In the genomic region with DNA sequence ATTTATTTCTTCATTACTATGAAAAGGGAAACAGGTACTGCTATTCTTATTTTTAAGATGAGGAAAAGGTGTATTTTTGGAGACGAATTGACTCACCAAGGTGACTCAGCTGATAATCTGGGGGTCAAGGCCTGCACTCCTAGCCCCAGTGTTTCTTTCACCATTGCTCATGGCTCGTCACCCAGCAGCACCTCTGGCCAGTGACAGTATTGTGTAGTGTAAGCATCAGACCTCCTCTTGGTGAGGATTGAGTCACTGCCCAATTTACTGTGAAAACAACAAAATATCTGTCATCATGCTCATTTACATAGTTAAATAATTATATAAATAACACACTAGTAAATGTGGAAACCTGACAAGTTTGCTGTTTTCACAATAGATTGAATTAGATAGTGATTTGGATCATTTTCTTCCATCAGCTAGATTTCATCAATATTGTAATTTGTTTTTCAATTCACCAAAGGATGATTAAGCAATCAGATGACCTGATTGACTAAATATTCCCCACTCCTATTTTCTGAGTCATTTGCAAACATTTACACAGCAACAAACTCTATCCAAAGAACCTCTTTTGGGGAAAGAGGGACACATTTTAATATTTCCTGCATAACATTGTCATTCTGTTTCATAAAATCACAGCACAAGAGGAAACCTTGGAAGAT, we compare ENCODE assay signal across 1 cellular context.
TF ChIP-seq lines count a peak whose summit lies in the region.

No MANE protein-coding gene starts in this region.

TF ChIP-seq in liver, 16 proteins besides CTCF, POLR2A, EP300 and RAD21 (continued from another document):
- TF ChIP-seq, protein P1, sequence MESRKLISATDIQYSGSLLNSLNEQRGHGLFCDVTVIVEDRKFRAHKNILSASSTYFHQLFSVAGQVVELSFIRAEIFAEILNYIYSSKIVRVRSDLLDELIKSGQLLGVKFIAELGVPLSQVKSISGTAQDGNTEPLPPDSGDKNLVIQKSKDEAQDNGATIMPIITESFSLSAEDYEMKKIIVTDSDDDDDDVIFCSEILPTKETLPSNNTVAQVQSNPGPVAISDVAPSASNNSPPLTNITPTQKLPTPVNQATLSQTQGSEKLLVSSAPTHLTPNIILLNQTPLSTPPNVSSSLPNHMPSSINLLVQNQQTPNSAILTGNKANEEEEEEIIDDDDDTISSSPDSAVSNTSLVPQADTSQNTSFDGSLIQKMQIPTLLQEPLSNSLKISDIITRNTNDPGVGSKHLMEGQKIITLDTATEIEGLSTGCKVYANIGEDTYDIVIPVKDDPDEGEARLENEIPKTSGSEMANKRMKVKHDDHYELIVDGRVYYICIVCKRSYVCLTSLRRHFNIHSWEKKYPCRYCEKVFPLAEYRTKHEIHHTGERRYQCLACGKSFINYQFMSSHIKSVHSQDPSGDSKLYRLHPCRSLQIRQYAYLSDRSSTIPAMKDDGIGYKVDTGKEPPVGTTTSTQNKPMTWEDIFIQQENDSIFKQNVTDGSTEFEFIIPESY (IDR thresholded peaks at IDR 0.05) = no peak
- TF ChIP-seq EGR1 (IDR thresholded peaks at IDR 0.05; ENCODE audit: low read depth in 2 of 2) (peak in 1 of 2 donors; percentile 36), SP1 (IDR thresholded peaks at IDR 0.05) (peak; percentile 36), GABPA (IDR thresholded peaks at IDR 0.05 in 1 of 2, conservative IDR thresholded peaks at IDR 0.05 in 1 of 2) (no peak), HNF4A (conservative IDR thresholded peaks at IDR 0.05) (peak; percentile 13 to 31), HNF4G (IDR thresholded peaks at IDR 0.05) (no peak), TAF1 (conservative IDR thresholded peaks at IDR 0.05) (no peak)
- TF ChIP-seq, protein P2, sequence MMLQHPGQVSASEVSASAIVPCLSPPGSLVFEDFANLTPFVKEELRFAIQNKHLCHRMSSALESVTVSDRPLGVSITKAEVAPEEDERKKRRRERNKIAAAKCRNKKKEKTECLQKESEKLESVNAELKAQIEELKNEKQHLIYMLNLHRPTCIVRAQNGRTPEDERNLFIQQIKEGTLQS (IDR thresholded peaks at IDR 0.05) = no peak
- TF ChIP-seq, protein P3, sequence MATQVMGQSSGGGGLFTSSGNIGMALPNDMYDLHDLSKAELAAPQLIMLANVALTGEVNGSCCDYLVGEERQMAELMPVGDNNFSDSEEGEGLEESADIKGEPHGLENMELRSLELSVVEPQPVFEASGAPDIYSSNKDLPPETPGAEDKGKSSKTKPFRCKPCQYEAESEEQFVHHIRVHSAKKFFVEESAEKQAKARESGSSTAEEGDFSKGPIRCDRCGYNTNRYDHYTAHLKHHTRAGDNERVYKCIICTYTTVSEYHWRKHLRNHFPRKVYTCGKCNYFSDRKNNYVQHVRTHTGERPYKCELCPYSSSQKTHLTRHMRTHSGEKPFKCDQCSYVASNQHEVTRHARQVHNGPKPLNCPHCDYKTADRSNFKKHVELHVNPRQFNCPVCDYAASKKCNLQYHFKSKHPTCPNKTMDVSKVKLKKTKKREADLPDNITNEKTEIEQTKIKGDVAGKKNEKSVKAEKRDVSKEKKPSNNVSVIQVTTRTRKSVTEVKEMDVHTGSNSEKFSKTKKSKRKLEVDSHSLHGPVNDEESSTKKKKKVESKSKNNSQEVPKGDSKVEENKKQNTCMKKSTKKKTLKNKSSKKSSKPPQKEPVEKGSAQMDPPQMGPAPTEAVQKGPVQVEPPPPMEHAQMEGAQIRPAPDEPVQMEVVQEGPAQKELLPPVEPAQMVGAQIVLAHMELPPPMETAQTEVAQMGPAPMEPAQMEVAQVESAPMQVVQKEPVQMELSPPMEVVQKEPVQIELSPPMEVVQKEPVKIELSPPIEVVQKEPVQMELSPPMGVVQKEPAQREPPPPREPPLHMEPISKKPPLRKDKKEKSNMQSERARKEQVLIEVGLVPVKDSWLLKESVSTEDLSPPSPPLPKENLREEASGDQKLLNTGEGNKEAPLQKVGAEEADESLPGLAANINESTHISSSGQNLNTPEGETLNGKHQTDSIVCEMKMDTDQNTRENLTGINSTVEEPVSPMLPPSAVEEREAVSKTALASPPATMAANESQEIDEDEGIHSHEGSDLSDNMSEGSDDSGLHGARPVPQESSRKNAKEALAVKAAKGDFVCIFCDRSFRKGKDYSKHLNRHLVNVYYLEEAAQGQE (IDR thresholded peaks at IDR 0.05) = no peak
TF ChIP-seq in liver: peak in this region for 6.
